10 cellular contexts compared by ENCODE assay signal in genomic region chr3:13002398-13003124, GRCh38.
DNase-seq lines count a peak whose midpoint lies in the region; ATAC-seq and TF ChIP-seq lines count a peak whose summit lies in the region.
"Had no signal": no experiment of that assay in that cellular context is flagged by ENCODE, and none has a peak within 500 bp of the region (broad histone marks: within the 10 kb centered on the region; RNA-seq: fewer than 3 reads in every experiment).

No MANE protein-coding gene starts in this region.

- H3F3A ChIP-seq in PC-3 (ENCODE audit: low read length, unreplicated experiment): no peaks in the 10 kb centered on the region

- H3K4me1 Mint-ChIP-seq in activated naive CD4-positive, alpha-beta T cell treated with anti-CD3 and anti-CD28 coated beads for 36 hours (ENCODE audit: low read depth): peaks cover 79% of the 10 kb centered on the region

- no TSS peak for BruUV-seq in PC-3 (replicated peaks; lab: Mats Ljungman, UMichigan)

- H3K9ac ChIP-seq in PC-3 (ENCODE audit: low read length): no peak overlapping the region

- TF ChIP-seq POLR2A in Raji (IDR thresholded peaks at IDR 0.05; ENCODE audit: insufficient read depth, low read depth, low read length) (peak; percentile 24; the same call in 1 of the 2 replicates), transverse colon (IDR thresholded peaks at IDR 0.05) (no peak)

- peak overlapping the region; percentile 73 for H3K27ac Mint-ChIP-seq in activated naive CD4-positive, alpha-beta T cell treated with anti-CD3 and anti-CD28 coated beads for 36 hours

- intact Hi-C loops in activated naive CD4-positive, alpha-beta T cell treated with anti-CD3 and anti-CD28 coated beads for 36 hours (cut with micrococcal nuclease): loop anchor here (1.0 kb wide), 2 partner anchors 9 to 13 kb away; no protein-coding TSS in a partner anchor
- intact Hi-C loops in transverse colon (cut with DNase I; ENCODE audit: low total_unique reads): no loop called here
- intact Hi-C loops in PC-3 (cut with micrococcal nuclease): no loop called here
- intact Hi-C loops in tibial artery (cut with DNase I; ENCODE audit: low total_unique reads): no loop called here

- no peaks in the 10 kb centered on the region for H4K20me1 ChIP-seq in PC-3 (ENCODE audit: low read length)

- 67 to 68% methylated on average over 1 to 2 of the region's 2 CpGs for WGBS in transverse colon (ENCODE audit: low coverage in 1 of 2), 2 donors

- ATAC-seq in HG02981 (IDR thresholded peaks at IDR 0.05; ENCODE audit: unreplicated experiment): peak; percentile 74
- ATAC-seq in PC-3: no peak
- ATAC-seq: left lung had no signal

- no peaks in the 10 kb centered on the region for H3K9me3 ChIP-seq in transverse colon
- no peaks in the 10 kb centered on the region for H3K9me3 ChIP-seq in PC-3 (ENCODE audit: low read length)
- no peaks in the 10 kb centered on the region for H3K9me3 ChIP-seq in tibial artery
- H3K9me3 ChIP-seq: left lung had no signal

- H3K79me2 ChIP-seq in PC-3 (ENCODE audit: low read length): no peaks in the 10 kb centered on the region

- no peak for TF ChIP-seq CTCF in transverse colon (IDR thresholded peaks at IDR 0.05)
- no peak for TF ChIP-seq CTCF in PC-3 (conservative IDR thresholded peaks at IDR 0.05; ENCODE audit: low read depth, low read length)
- TF ChIP-seq CTCF in tibial artery (IDR thresholded peaks at IDR 0.05): no peak

- H3K9me3 Mint-ChIP-seq in activated naive CD4-positive, alpha-beta T cell treated with anti-CD3 and anti-CD28 coated beads for 36 hours: no peaks in the 10 kb centered on the region

- DNase-seq in activated naive CD4-positive, alpha-beta T cell treated with anti-CD3 and anti-CD28 coated beads for 36 hours: peak; percentile 25
- DNase-seq in activated naive CD4-positive, alpha-beta T cell (lab: John Stamatoyannopoulos, UW): no peak
- peak; percentile 4 for DNase-seq in transverse colon
- DNase-seq in PC-3: no peak
- DNase-seq in tibial artery: no peak
- no peak for DNase-seq in AG08395 (ENCODE audit: low spot score)
- DNase-seq: brain microvascular endothelial cell, left lung had no signal

- no peaks in the 10 kb centered on the region for H3K36me3 ChIP-seq in transverse colon
- no peaks in the 10 kb centered on the region for H3K36me3 ChIP-seq in PC-3 (ENCODE audit: low read depth, low read length)
- H3K36me3 ChIP-seq in tibial artery: peaks cover 0 to 4% (median 0%) of the 10 kb centered on the region in 3 donors
- H3K36me3 ChIP-seq: brain microvascular endothelial cell had no signal

- no peak overlapping the region for H3K4me3 Mint-ChIP-seq in activated naive CD4-positive, alpha-beta T cell treated with anti-CD3 and anti-CD28 coated beads for 36 hours

- H3K4me1 ChIP-seq in transverse colon: peaks cover 5 to 38% (median 14%) of the 10 kb centered on the region in 4 donors
- no peaks in the 10 kb centered on the region for H3K4me1 ChIP-seq in PC-3 (ENCODE audit: insufficient read depth, low read length)
- H3K4me1 ChIP-seq in tibial artery: peaks cover 0 to 9% (median 0%) of the 10 kb centered on the region in 4 donors

- H3K27me3 ChIP-seq in transverse colon (no peaks in the 10 kb centered on the region), PC-3 (ENCODE audit: low read length) (no peaks in the 10 kb centered on the region), tibial artery (no peaks in the 10 kb centered on the region)
- H3K27me3 ChIP-seq: brain microvascular endothelial cell, left lung had no signal

- H3K36me3 Mint-ChIP-seq in activated naive CD4-positive, alpha-beta T cell treated with anti-CD3 and anti-CD28 coated beads for 36 hours (ENCODE audit: low read depth): peaks cover 11% of the 10 kb centered on the region

- no peak overlapping the region for H3K4me2 ChIP-seq in PC-3 (ENCODE audit: low read length)

- H3K4me3 ChIP-seq in transverse colon (no peak overlapping the region), PC-3 (ENCODE audit: low read length) (no peak overlapping the region), tibial artery (no peak overlapping the region)
- H3K4me3 ChIP-seq: left lung had no signal

- H3K27me3 Mint-ChIP-seq in activated naive CD4-positive, alpha-beta T cell treated with anti-CD3 and anti-CD28 coated beads for 36 hours (ENCODE audit: low read depth): no peaks in the 10 kb centered on the region

- CTCF ChIA-PET in activated naive CD4-positive, alpha-beta T cell treated with anti-CD3 and anti-CD28 coated beads for 36 hours (lab: Charles Lee): interaction anchor here (0.7 kb wide), 1 partner anchor 388 kb away, joined by 3 read pairs; no protein-coding TSS in a partner anchor
- CTCF ChIA-PET in PC-3 (lab: Charles Lee): no interaction called here

- TF ChIP-seq EP300 in transverse colon (IDR thresholded peaks at IDR 0.05; ENCODE audit: low read depth): no peak

- H2AFZ ChIP-seq in PC-3 (ENCODE audit: low read length): no peak overlapping the region

- H3K27ac ChIP-seq in transverse colon (peak overlapping the region in 1 of 4 donors; percentile 23), PC-3 (ENCODE audit: low read length) (no peak overlapping the region), tibial artery (no peak overlapping the region)
- H3K27ac ChIP-seq: brain microvascular endothelial cell had no signal

- no peaks in the 10 kb centered on the region for H3K9me2 ChIP-seq in PC-3 (replicated peaks; ENCODE audit: low read length)

- POLR2A ChIA-PET in PC-3 (lab: Charles Lee; ENCODE audit: unreplicated experiment): no interaction called here

- in situ Hi-C loops in transverse colon (cut with MboI; ENCODE audit: low pct_ligation_motif_present in 1 of 4, low pct_unique_long_range_greater_than_20kb in 1 of 4, low sequenced_read_pairs in 3 of 4): no loop called here

Comparison
In these comparisons a context has a peak if more than half of its experiments do, and no peak if none do; other contexts are left out.
1. DNase-seq: peak in activated naive CD4-positive, alpha-beta T cell treated with anti-CD3 and anti-CD28 coated beads for 36 hours (single experiment) and transverse colon (single experiment); none in activated naive CD4-positive, alpha-beta T cell (0 of 4), PC-3 (single experiment), tibial artery (0 of 2) and AG08395 (single experiment).